8 cellular contexts compared by ENCODE assay signal in genomic region chr6:30685977-30686907, GRCh38. TPM values are rescaled to one million over a fixed set of nuclear protein-coding genes. Genes with fewer than 3 reads are reported as not detected.
DNase-seq lines count a peak whose midpoint lies in the region; ATAC-seq and TF ChIP-seq lines count a peak whose summit lies in the region.

PPP1R18 (minus strand) TSS chr6:30686645; CDS start chr6:30686018, 627 bp downstream.

- H3K4me3 ChIP-seq in HAP-1 = peak within 1 kb of the TSS; percentile 67
- peak within 1 kb of the TSS; percentile 72 to 78 (median 74) for H3K4me3 ChIP-seq in Peyer's patch
- H3K4me3 ChIP-seq in fibroblast of villous mesenchyme (ENCODE audit: low read depth, low read length) = peak within 1 kb of the TSS; percentile 91
- H3K4me3 ChIP-seq in neuron (ENCODE audit: low read length) = peak within 1 kb of the TSS; percentile 68
- H3K4me3 ChIP-seq in stomach smooth muscle (ENCODE audit: low read length in 2 of 2) = peak within 1 kb of the TSS; percentile 94 to 96

- in situ Hi-C loops in HAP-1 (cut with MboI; ENCODE audit: low sequenced_read_pairs) = no loop called here

- no peak for TF ChIP-seq CTCF in Peyer's patch (IDR thresholded peaks at IDR 0.05)
- TF ChIP-seq CTCF in fibroblast of villous mesenchyme (IDR thresholded peaks at IDR 0.05; ENCODE audit: insufficient read depth, low read depth, low read length) = no peak

- H3K4me1 ChIP-seq in HAP-1 = peaks cover 47% of the 10 kb centered on the region
- peaks cover 0 to 52% (median 26%) of the 10 kb centered on the region in 4 donors for H3K4me1 ChIP-seq in Peyer's patch
- peaks cover 77% of the 10 kb centered on the region for H3K4me1 ChIP-seq in neuron (ENCODE audit: insufficient read depth, low read length)
- peaks cover 74% of the 10 kb centered on the region for H3K4me1 ChIP-seq in stomach smooth muscle (ENCODE audit: control insufficient read depth, insufficient read depth, low read length)

- no peaks in the 10 kb centered on the region; the same call in 1 of the 2 replicates for H3K36me3 ChIP-seq in HAP-1 (replicated peaks)
- no peaks in the 10 kb centered on the region for H3K36me3 ChIP-seq in Peyer's patch
- H3K36me3 ChIP-seq in neuron (ENCODE audit: insufficient read depth, low read length) = peaks cover 2% of the 10 kb centered on the region
- H3K36me3 ChIP-seq in stomach smooth muscle (ENCODE audit: control insufficient read depth in 2 of 2, insufficient read depth in 2 of 2, low read length in 2 of 2) = no peaks in the 10 kb centered on the region

- H3K27me3 ChIP-seq in HAP-1 (ENCODE audit: low read depth) = no peaks in the 10 kb centered on the region
- H3K27me3 ChIP-seq in Peyer's patch = no peaks in the 10 kb centered on the region
- no peaks in the 10 kb centered on the region for H3K27me3 ChIP-seq in neuron (ENCODE audit: insufficient read depth, low read length)
- no peaks in the 10 kb centered on the region for H3K27me3 ChIP-seq in stomach smooth muscle (ENCODE audit: control insufficient read depth in 1 of 2, insufficient read depth in 2 of 2, low read length in 2 of 2)

- peak within 1 kb of the TSS; percentile 61 for H2AFZ ChIP-seq in neuron (ENCODE audit: low read depth, low read length)

- no peaks in the 10 kb centered on the region for H3K9me3 ChIP-seq in HAP-1
- no peaks in the 10 kb centered on the region for H3K9me3 ChIP-seq in Peyer's patch
- no peaks in the 10 kb centered on the region for H3K9me3 ChIP-seq in neuron (ENCODE audit: low read length)
- no peaks in the 10 kb centered on the region for H3K9me3 ChIP-seq in stomach smooth muscle (ENCODE audit: control insufficient read depth in 2 of 2, low read length in 2 of 2)

- peak within 1 kb of the TSS; percentile 86 to 98 (median 94) for H3K27ac ChIP-seq in Peyer's patch
- peak within 1 kb of the TSS; percentile 98 for H3K27ac ChIP-seq in stomach smooth muscle (ENCODE audit: low read length)

- no peak for TF ChIP-seq POLR2A in Peyer's patch (IDR thresholded peaks at IDR 0.05)

- no peak for ATAC-seq in HG03139 (IDR thresholded peaks at IDR 0.05; ENCODE audit: unreplicated experiment)

- DNase-seq in C1 segment of cervical spinal cord (lab: John Stamatoyannopoulos, UW) (peak in 10 of 14 donors; percentile 25 to 82 (median 62)), HAP-1 (ENCODE audit: low spot score in 2 of 2) (peak; percentile 49 to 80), Peyer's patch (peak; percentile 79 to 92 (median 87)), fibroblast of villous mesenchyme (ENCODE audit: low read depth) (peak; percentile 65)
- DNase-seq in activated T-helper 9 cell treated with anti-CD3 and anti-CD28 coated beads, Interleukin-2, amount 50 U/mL, for 16 hours (ENCODE audit: low read depth) = peak; percentile 76

- peak within 1 kb of the TSS; percentile 94 to 97 for H3K9ac ChIP-seq in stomach smooth muscle (ENCODE audit: low read length in 2 of 2)

RNA-seq across cellular contexts. Expression of gene PPP1R18, which starts in this region (rescaled TPM):
- 10 to 100 TPM in 2 of 4 donors, 1 to 10 TPM in 2; 4.7 to 52.8 (median 9.0) TPM for total RNA-seq in Peyer's patch
- 56.6 and 59.3 TPM in 2 replicates for total RNA-seq in fibroblast of villous mesenchyme
